ENCODE assay signal across 30 cellular contexts in genomic region chr6:52620906-52621190, GRCh38.
"Had no signal": no experiment of that assay in that cellular context is flagged by ENCODE, and none has a peak within 500 bp of the region (broad histone marks: within the 10 kb centered on the region; RNA-seq: fewer than 3 reads in every experiment).

No MANE protein-coding gene starts in this region.

- H3K27ac ChIP-seq: esophagus muscularis mucosa, left ventricle myocardium inferior, neutrophil, ovary, skin epidermis, stomach, suprapubic skin, tibial artery, upper lobe of right lung had no signal

- DNase-seq: activated CD4-positive, alpha-beta T cell treated with anti-CD3 and anti-CD28 coated beads for 36 hours; activated CD4-positive, CD25-positive, alpha-beta regulatory T cell; activated CD8-positive, alpha-beta memory T cell treated with anti-CD3 and anti-CD28 coated beads, Interleukin-2, amount 10 ng/mL, durations not matched to agents 7 days and 5 days; activated CD8-positive, alpha-beta T cell treated with anti-CD3 and anti-CD28 coated beads, Interleukin-2, amount 10 ng/mL, durations not matched to agents 7 days and 5 days; activated naive CD8-positive, alpha-beta T cell treated with anti-CD3 and anti-CD28 coated beads, Interleukin-2, amount 50 U/mL, for 24 hours; activated T-cell treated with anti-CD3 and anti-CD28 coated beads, Interleukin-2, amount 50 U/mL, for 48 hours; amygdala; dermis blood vessel endothelial cell; effector CD4-positive, alpha-beta T cell; left ventricle myocardium inferior; naive B cell; nephron progenitor cell; ovary; retina; stimulated activated CD4-positive, alpha-beta T cell treated with anti-CD3 and anti-CD28 coated beads, Interleukin-12 subunit alpha, Interleukin-12 subunit beta, amount 100 ng/mL, for 4 hours; stimulated activated CD4-positive, alpha-beta T cell treated with anti-CD3 and anti-CD28 coated beads, Interleukin-4, amount 100 ng/mL, for 4 hours; stimulated activated CD8-positive, alpha-beta memory T cell treated with anti-CD3 and anti-CD28 coated beads, Interleukin-4, amount 100 ng/mL, for 48 hours; stomach; tibial artery; upper lobe of right lung had no signal

- H3K4me1 ChIP-seq: left ventricle myocardium inferior, suprapubic skin, tibial artery, upper lobe of right lung had no signal

- ATAC-seq: activated CD4-positive, alpha-beta T cell treated with anti-CD3 and anti-CD28 coated beads for 36 hours; activated CD8-positive, alpha-beta memory T cell treated with anti-CD3 and anti-CD28 coated beads, Interleukin-2, amount 10 ng/mL, durations not matched to agents 7 days and 5 days; activated CD8-positive, alpha-beta T cell treated with anti-CD3 and anti-CD28 coated beads, Interleukin-2, amount 10 ng/mL, durations not matched to agents 7 days and 5 days; activated naive CD8-positive, alpha-beta T cell treated with anti-CD3 and anti-CD28 coated beads, Interleukin-2, amount 50 U/mL, for 24 hours; sciatic nerve; stimulated activated memory B cell treated with anti-CD40 and anti-IgM and Interleukin-4, amounts not matched to agents 10 μg/mL and 1 μg/mL and 100 μg/mL, for 72 hours; upper lobe of right lung had no signal

- H3K4me3 ChIP-seq: esophagus muscularis mucosa, left ventricle myocardium inferior, lung, ovary, skin epidermis, stomach, suprapubic skin, tibial artery, upper lobe of right lung had no signal

- H3K36me3 ChIP-seq: esophagus muscularis mucosa, left ventricle myocardium inferior, neutrophil, ovary, stomach, suprapubic skin, tibial artery, upper lobe of right lung had no signal

- H3K9me3 ChIP-seq: esophagus muscularis mucosa, left ventricle myocardium inferior, neutrophil, ovary, stomach, suprapubic skin, tibial artery, upper lobe of right lung had no signal

- H3K27me3 ChIP-seq: esophagus muscularis mucosa, neutrophil, ovary, stomach, tibial artery, upper lobe of right lung had no signal

- FAIRE-seq: colon, frontal cortex, islet of Langerhans had no signal
